In the genomic region with DNA sequence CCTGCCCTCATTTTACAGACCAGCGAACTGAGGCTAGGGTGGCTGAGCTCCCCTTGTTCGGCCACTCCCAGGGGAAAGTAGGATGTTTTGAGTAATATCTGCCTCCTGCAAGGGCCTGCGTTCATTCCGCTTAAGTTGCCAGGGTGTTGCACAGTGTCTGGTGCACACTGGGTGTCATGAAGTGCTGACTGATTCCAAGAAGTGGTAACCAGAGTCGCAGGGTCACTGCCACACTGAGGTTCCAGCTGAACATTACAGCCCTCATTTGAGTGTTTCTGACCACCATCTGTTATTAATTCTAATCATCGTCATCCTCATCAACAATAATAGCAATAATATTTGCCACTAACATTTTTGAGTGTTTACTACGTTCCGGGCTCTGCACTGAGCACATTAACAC, we compare ENCODE assay signal across 32 cellular contexts.
"Had no signal": no experiment of that assay in that cellular context is flagged by ENCODE, and none has a peak within 500 bp of the region (broad histone marks: within the 10 kb centered on the region; RNA-seq: fewer than 3 reads in every experiment).

No MANE protein-coding gene starts in this region.

- H3K27ac ChIP-seq: body of pancreas, cardiac muscle cell, colonic mucosa, gastrocnemius medialis, neutrophil, sigmoid colon, thyroid gland, upper lobe of left lung had no signal

- H3K9me3 ChIP-seq: body of pancreas, colonic mucosa, gastrocnemius medialis, neutrophil, sigmoid colon, thyroid gland, upper lobe of left lung had no signal

- H3K27me3 ChIP-seq: body of pancreas, cardiac muscle cell, colonic mucosa, gastrocnemius medialis, neutrophil, thyroid gland, upper lobe of left lung had no signal

- ATAC-seq: activated CD4-positive, alpha-beta T cell treated with anti-CD3 and anti-CD28 coated beads for 36 hours; activated T-cell treated with anti-CD3 and anti-CD28 coated beads, Interleukin-2, amount 50 U/mL, for 72 hours; body of pancreas; gastrocnemius medialis; left cardiac atrium; left ventricle myocardium superior; stimulated activated memory B cell treated with anti-CD40 and anti-IgM and Interleukin-4, amounts not matched to agents 10 μg/mL and 1 μg/mL and 100 μg/mL, for 72 hours; stimulated activated naive CD8-positive, alpha-beta T cell treated with anti-CD3 and anti-CD28 coated beads, Interleukin-15, amount 100 ng/mL, for 72 hours had no signal

- H3K4me1 Mint-ChIP-seq: activated CD4-positive, alpha-beta T cell treated with anti-CD3 and anti-CD28 coated beads for 36 hours; stimulated activated memory B cell treated with anti-CD40 and anti-IgM and Interleukin-4, amounts not matched to agents 10 μg/mL and 1 μg/mL and 100 μg/mL, for 72 hours; stimulated activated naive CD8-positive, alpha-beta T cell treated with anti-CD3 and anti-CD28 coated beads, Interleukin-15, amount 100 ng/mL, for 72 hours had no signal

- H3K4me3 ChIP-seq: body of pancreas, cardiac muscle cell, colonic mucosa, gastrocnemius medialis, sigmoid colon, smooth muscle cell, thyroid gland, upper lobe of left lung had no signal

- H3K36me3 ChIP-seq: cardiac muscle cell, colonic mucosa, gastrocnemius medialis, neutrophil, sigmoid colon, thyroid gland, upper lobe of left lung had no signal

- DNase-seq: activated CD4-positive, alpha-beta T cell treated with anti-CD3 and anti-CD28 coated beads for 36 hours; activated CD4-positive, CD25-positive, alpha-beta regulatory T cell; activated naive CD4-positive, alpha-beta T cell; activated T-cell treated with anti-CD3 and anti-CD28 coated beads for 4 hours; activated T-cell treated with anti-CD3 and anti-CD28 coated beads, Interleukin-2, amount 50 U/mL, for 72 hours; aorta; body of pancreas; cerebellar nuclear complex; colonic mucosa; effector memory CD4-positive, alpha-beta T cell; erythroblast; gastrocnemius medialis; head of caudate nucleus; hippocampal formation; left cardiac atrium; left ventricle myocardium superior; sigmoid colon; stimulated activated CD4-positive, alpha-beta T cell treated with anti-CD3 and anti-CD28 coated beads, Interleukin-1b, Interleukin-23, amount 100 ng/mL, for 48 hours; stimulated activated CD4-positive, alpha-beta T cell treated with anti-CD3 and anti-CD28 coated beads, Interleukin-4, amount 100 ng/mL, for 4 hours; stimulated activated CD8-positive, alpha-beta memory T cell treated with anti-CD3 and anti-CD28 coated beads, Interleukin-4, amount 100 ng/mL, for 48 hours; stimulated activated naive CD8-positive, alpha-beta T cell treated with anti-CD3 and anti-CD28 coated beads, Interleukin-15, amount 100 ng/mL, for 72 hours; substantia nigra; T-helper 1 cell; thyroid gland; upper lobe of left lung had no signal

- H3K27ac Mint-ChIP-seq: activated CD4-positive, alpha-beta T cell treated with anti-CD3 and anti-CD28 coated beads for 36 hours; activated naive CD8-positive, alpha-beta T cell; activated T-cell treated with anti-CD3 and anti-CD28 coated beads, Interleukin-2, amount 50 U/mL, for 72 hours; stimulated activated memory B cell treated with anti-CD40 and anti-IgM and Interleukin-4, amounts not matched to agents 10 μg/mL and 1 μg/mL and 100 μg/mL, for 72 hours; stimulated activated naive CD8-positive, alpha-beta T cell treated with anti-CD3 and anti-CD28 coated beads, Interleukin-15, amount 100 ng/mL, for 72 hours; T-helper 2 cell treated with Interferon-gamma antibody and Interleukin-4, amounts not matched to agents 5 μg/mL and 100 μg/mL, for 36 hours had no signal

- H3K36me3 Mint-ChIP-seq: activated naive CD8-positive, alpha-beta T cell; stimulated activated memory B cell treated with anti-CD40 and anti-IgM and Interleukin-4, amounts not matched to agents 10 μg/mL and 1 μg/mL and 100 μg/mL, for 72 hours had no signal

- H3K4me3 Mint-ChIP-seq: activated CD4-positive, alpha-beta T cell treated with anti-CD3 and anti-CD28 coated beads for 36 hours; activated naive CD8-positive, alpha-beta T cell; activated T-cell treated with anti-CD3 and anti-CD28 coated beads, Interleukin-2, amount 50 U/mL, for 72 hours; nephron; stimulated activated memory B cell treated with anti-CD40 and anti-IgM and Interleukin-4, amounts not matched to agents 10 μg/mL and 1 μg/mL and 100 μg/mL, for 72 hours; stimulated activated naive CD8-positive, alpha-beta T cell treated with anti-CD3 and anti-CD28 coated beads, Interleukin-15, amount 100 ng/mL, for 72 hours; T-helper 2 cell treated with Interferon-gamma antibody and Interleukin-4, amounts not matched to agents 5 μg/mL and 100 μg/mL, for 36 hours had no signal

- H3K4me1 ChIP-seq: colonic mucosa, gastrocnemius medialis, sigmoid colon, upper lobe of left lung had no signal
